ENCODE assay signal across 11 cellular contexts in genomic region chr14:88599321-88599720, GRCh38. TPM values are rescaled to one million over a fixed set of nuclear protein-coding genes. Genes with fewer than 3 reads are reported as not detected.
A peak's percentile ranks its signal among the peaks of the same experiment; 100 is the strongest.
DNase-seq lines count a peak whose midpoint lies in the region; ATAC-seq lines count a peak whose summit lies in the region.
"Had no signal": no experiment of that assay in that cellular context is flagged by ENCODE, and none has a peak within 500 bp of the region (broad histone marks: within the 10 kb centered on the region; RNA-seq: fewer than 3 reads in every experiment).

No MANE protein-coding gene starts in this region.

- no peaks in the 10 kb centered on the region for H3K9me3 ChIP-seq in HAP-1
- H3K9me3 ChIP-seq: upper lobe of left lung had no signal

- H3K4me3 Mint-ChIP-seq in activated CD4-positive, alpha-beta T cell treated with anti-CD3 and anti-CD28 coated beads, Interleukin-2, amount 10 ng/mL, durations not matched to agents 7 days and 5 days = no peak overlapping the region

- no peak for DNase-seq in activated CD4-positive, alpha-beta T cell treated with anti-CD3 and anti-CD28 coated beads, Interleukin-2, amount 10 ng/mL, durations not matched to agents 7 days and 5 days
- DNase-seq in activated CD4-positive, alpha-beta T cell treated with anti-CD3 and anti-CD28 coated beads for 48 hours = no peak
- DNase-seq in left kidney (ENCODE audit: low read depth, low spot score) = peak; percentile 76
- no peak for DNase-seq in stimulated activated naive CD4-positive, alpha-beta T cell treated with Interleukin-2 at 50 U/mL for 16 hours (lab: John Stamatoyannopoulos, UW)
- DNase-seq in HAP-1 (ENCODE audit: low spot score in 2 of 2) = no peak
- DNase-seq in globus pallidus (ENCODE audit: low spot score) = no peak
- DNase-seq: brain microvascular endothelial cell, Karpas-422, upper lobe of left lung had no signal

- in situ Hi-C loops in HAP-1 (cut with MboI; ENCODE audit: low sequenced_read_pairs) = no loop called here

- CTCF ChIA-PET in activated CD4-positive, alpha-beta T cell treated with anti-CD3 and anti-CD28 coated beads, Interleukin-2, amount 10 ng/mL, durations not matched to agents 7 days and 5 days (lab: Charles Lee) = no interaction called here

- POLR2A ChIA-PET in activated CD4-positive, alpha-beta T cell treated with anti-CD3 and anti-CD28 coated beads, Interleukin-2, amount 10 ng/mL, durations not matched to agents 7 days and 5 days (lab: Charles Lee) = interaction anchor here (0.5 kb wide), 1 partner anchor 26 kb away, joined by 4 read pairs; no protein-coding TSS in a partner anchor

- H3K27me3 Mint-ChIP-seq in activated CD4-positive, alpha-beta T cell treated with anti-CD3 and anti-CD28 coated beads, Interleukin-2, amount 10 ng/mL, durations not matched to agents 7 days and 5 days = no peaks in the 10 kb centered on the region

- H3K4me1 Mint-ChIP-seq in activated CD4-positive, alpha-beta T cell treated with anti-CD3 and anti-CD28 coated beads, Interleukin-2, amount 10 ng/mL, durations not matched to agents 7 days and 5 days = peaks cover 37% of the 10 kb centered on the region

- H3K36me3 Mint-ChIP-seq in activated CD4-positive, alpha-beta T cell treated with anti-CD3 and anti-CD28 coated beads, Interleukin-2, amount 10 ng/mL, durations not matched to agents 7 days and 5 days (ENCODE audit: low read depth) = peaks cover 63% of the 10 kb centered on the region

- H3K27me3 ChIP-seq in HAP-1 (ENCODE audit: low read depth) = no peaks in the 10 kb centered on the region
- H3K27me3 ChIP-seq: brain microvascular endothelial cell, upper lobe of left lung had no signal

- no peak overlapping the region for H3K4me3 ChIP-seq in HAP-1
- H3K4me3 ChIP-seq: upper lobe of left lung had no signal

- H3K27ac Mint-ChIP-seq in activated CD4-positive, alpha-beta T cell treated with anti-CD3 and anti-CD28 coated beads, Interleukin-2, amount 10 ng/mL, durations not matched to agents 7 days and 5 days = peak overlapping the region; percentile 87

- H3K4me1 ChIP-seq in HAP-1 = no peaks in the 10 kb centered on the region

- no peaks in the 10 kb centered on the region for H3K9me3 Mint-ChIP-seq in activated CD4-positive, alpha-beta T cell treated with anti-CD3 and anti-CD28 coated beads, Interleukin-2, amount 10 ng/mL, durations not matched to agents 7 days and 5 days

- peaks cover 46% of the 10 kb centered on the region for H3K36me3 ChIP-seq in HAP-1 (replicated peaks)

- peak; percentile 33 for ATAC-seq in GM21526 (IDR thresholded peaks at IDR 0.05; ENCODE audit: low FRiP score, unreplicated experiment)
- ATAC-seq in HG03139 (IDR thresholded peaks at IDR 0.05; ENCODE audit: unreplicated experiment) = peak; percentile 17

RNA-seq across cellular contexts. Expression of gene ZC3H14, which starts 36.5 kb away (rescaled TPM):
- 10 to 100 TPM; 33.6 to 46.8 TPM for total RNA-seq in activated CD4-positive, alpha-beta T cell treated with anti-CD3 and anti-CD28 coated beads, Interleukin-2, amount 10 ng/mL, durations not matched to agents 7 days and 5 days

RNA-seq across cellular contexts. Expression of gene PTPN21, which starts 44.5 kb away (rescaled TPM):
- total RNA-seq in activated CD4-positive, alpha-beta T cell treated with anti-CD3 and anti-CD28 coated beads, Interleukin-2, amount 10 ng/mL, durations not matched to agents 7 days and 5 days = not detected
